Comparison of ENCODE assay signal across 9 cellular contexts in the genomic region with DNA sequence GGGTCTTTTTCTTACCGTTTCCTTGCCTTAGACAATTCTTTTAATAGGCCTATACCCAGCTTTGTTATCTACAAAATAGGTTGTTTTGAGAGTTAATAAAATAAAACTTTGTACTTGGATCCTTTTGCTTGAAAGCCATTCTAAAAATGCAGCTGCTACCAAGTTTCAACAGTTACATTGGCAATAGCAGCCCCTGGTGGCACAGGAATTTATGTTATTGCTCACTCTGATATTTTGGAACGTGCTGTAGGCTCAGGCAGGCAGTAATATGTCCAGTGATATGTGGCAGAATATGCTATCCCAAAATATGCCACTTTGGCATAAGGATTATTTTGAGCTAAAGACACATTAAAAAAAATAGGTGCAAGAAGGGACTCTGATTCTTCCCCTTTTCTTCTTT. TPM values are rescaled to one million over a fixed set of nuclear protein-coding genes. Genes with fewer than 3 reads are reported as not detected.
DNase-seq lines count a peak whose midpoint lies in the region; ATAC-seq and TF ChIP-seq lines count a peak whose summit lies in the region.
"Had no signal": no experiment of that assay in that cellular context is flagged by ENCODE, and none has a peak within 500 bp of the region (broad histone marks: within the 10 kb centered on the region; RNA-seq: fewer than 3 reads in every experiment).

No MANE protein-coding gene starts in this region.

- H3K4me1 Mint-ChIP-seq in natural killer cell: no peaks in the 10 kb centered on the region

- no peaks in the 10 kb centered on the region for H3K9me3 Mint-ChIP-seq in natural killer cell

- H3K4me3 ChIP-seq in PC-3 (ENCODE audit: low read length) (no peak overlapping the region), fibroblast of villous mesenchyme (ENCODE audit: low read depth, low read length) (no peak overlapping the region)
- H3K4me3 ChIP-seq: skin epidermis had no signal

- H4K20me1 ChIP-seq in PC-3 (ENCODE audit: low read length): no peaks in the 10 kb centered on the region

- ATAC-seq in PC-3 (peak; percentile 70), HG02973 (IDR thresholded peaks at IDR 0.05; ENCODE audit: unreplicated experiment) (no peak), natural killer cell (no peak)

- no peak overlapping the region for H3K4me3 Mint-ChIP-seq in natural killer cell

- H3F3A ChIP-seq in PC-3 (ENCODE audit: low read length, unreplicated experiment): no peaks in the 10 kb centered on the region

- no peaks in the 10 kb centered on the region for H3K27me3 Mint-ChIP-seq in natural killer cell (ENCODE audit: low read depth in 2 of 2)

- H3K4me1 ChIP-seq in PC-3 (ENCODE audit: insufficient read depth, low read length): no peaks in the 10 kb centered on the region

- no TSS peak for BruUV-seq in PC-3 (replicated peaks; lab: Mats Ljungman, UMichigan)

- no peaks in the 10 kb centered on the region for H3K9me3 ChIP-seq in PC-3 (ENCODE audit: low read length)

- H3K79me2 ChIP-seq in PC-3 (ENCODE audit: low read length): no peaks in the 10 kb centered on the region

- H3K36me3 ChIP-seq in PC-3 (ENCODE audit: low read depth, low read length): no peaks in the 10 kb centered on the region

- CTCF ChIA-PET in PC-3 (lab: Charles Lee): interaction anchor here (0.6 kb wide), 1 partner anchor 11 kb away, joined by 4 read pairs; no protein-coding TSS in a partner anchor

- intact Hi-C loops in PC-3 (cut with micrococcal nuclease) (loop anchor here (10.0 kb wide), 1 partner anchor 764 kb away; no protein-coding TSS in a partner anchor), natural killer cell (cut with micrococcal nuclease) (no loop called here), posterior vena cava (cut with DNase I) (no loop called here)

- H3K9ac ChIP-seq in PC-3 (ENCODE audit: low read length): no peak overlapping the region

- H2AFZ ChIP-seq in PC-3 (ENCODE audit: low read length): no peak overlapping the region

- no peak overlapping the region for H3K4me2 ChIP-seq in PC-3 (ENCODE audit: low read length)

- POLR2A ChIA-PET in PC-3 (lab: Charles Lee; ENCODE audit: unreplicated experiment): no interaction called here

- DNase-seq in AG08395 (ENCODE audit: low spot score) (peak; percentile 29), GF-D8 (lab: John Stamatoyannopoulos, UW) (peak; percentile 5), PC-3 (peak; percentile 52), fibroblast of villous mesenchyme (ENCODE audit: low read depth) (peak; percentile 25), islet precursor cell (no peak), natural killer cell (no peak), posterior vena cava (ENCODE audit: low spot score) (no peak)

- H3K9me2 ChIP-seq in PC-3 (replicated peaks; ENCODE audit: low read length): no peaks in the 10 kb centered on the region

- no peaks in the 10 kb centered on the region for H3K36me3 Mint-ChIP-seq in natural killer cell

- TF ChIP-seq CTCF in PC-3 (conservative IDR thresholded peaks at IDR 0.05; ENCODE audit: low read depth, low read length) (peak; percentile 70), fibroblast of villous mesenchyme (IDR thresholded peaks at IDR 0.05; ENCODE audit: insufficient read depth, low read depth, low read length) (peak; percentile 61), natural killer cell (IDR thresholded peaks at IDR 0.05) (no peak)

- no peak overlapping the region for H3K27ac ChIP-seq in PC-3 (ENCODE audit: low read length)
- H3K27ac ChIP-seq: skin epidermis had no signal

- no peaks in the 10 kb centered on the region for H3K27me3 ChIP-seq in PC-3 (ENCODE audit: low read length)

- H3K27ac Mint-ChIP-seq in natural killer cell: no peak overlapping the region

RNA-seq across cellular contexts. Expression of a gene that starts 6.7 kb away (rescaled TPM):
- total RNA-seq in PC-3 (2014; rRNA removed) (30.8 and 31.7 TPM in 2 replicates), fibroblast of villous mesenchyme (59.2 and 63.5 TPM in 2 replicates), natural killer cell (10 to 100 TPM; 24.3 to 36.7 (median 27.2) TPM), posterior vena cava (10 to 100 TPM; 33.0 to 35.1 TPM)

RNA-seq across cellular contexts. Expression of a gene that starts 10.4 kb away (rescaled TPM):
- 185 and 195 TPM in 2 replicates for total RNA-seq in PC-3 (2014; rRNA removed)
- total RNA-seq in fibroblast of villous mesenchyme: 111 and 147 TPM in 2 replicates
- 100 to 1,000 TPM in 1 of 3 donors, 10 to 100 TPM in 2; 79.4 to 108 (median 84.5) TPM for total RNA-seq in natural killer cell
- total RNA-seq in posterior vena cava: 100 to 1,000 TPM in 1 of 2 donors, 10 to 100 TPM in 1; 86.9 to 113 TPM

RNA-seq across cellular contexts. Expression of a gene that starts 45.0 kb away (rescaled TPM):
- total RNA-seq in PC-3 (2014; rRNA removed): 2.0 and 3.2 TPM in 2 replicates
- 1.9 and 2.2 TPM in 2 replicates for total RNA-seq in fibroblast of villous mesenchyme
- 1 to 10 TPM in 1 of 3 donors, under 1 TPM in 2; 0.68 to 1.1 (median 0.88) TPM for total RNA-seq in natural killer cell
- total RNA-seq in posterior vena cava: 1 to 10 TPM; 1.8 to 1.9 TPM

Comparison
In these comparisons a context has a peak if more than half of its experiments do, and no peak if none do; other contexts are left out.
1. DNase-seq: peak in AG08395 (single experiment), GF-D8 (single experiment), PC-3 (single experiment) and fibroblast of villous mesenchyme (single experiment); none in islet precursor cell (single experiment), natural killer cell (single experiment) and posterior vena cava (single experiment).